In the genomic region with DNA sequence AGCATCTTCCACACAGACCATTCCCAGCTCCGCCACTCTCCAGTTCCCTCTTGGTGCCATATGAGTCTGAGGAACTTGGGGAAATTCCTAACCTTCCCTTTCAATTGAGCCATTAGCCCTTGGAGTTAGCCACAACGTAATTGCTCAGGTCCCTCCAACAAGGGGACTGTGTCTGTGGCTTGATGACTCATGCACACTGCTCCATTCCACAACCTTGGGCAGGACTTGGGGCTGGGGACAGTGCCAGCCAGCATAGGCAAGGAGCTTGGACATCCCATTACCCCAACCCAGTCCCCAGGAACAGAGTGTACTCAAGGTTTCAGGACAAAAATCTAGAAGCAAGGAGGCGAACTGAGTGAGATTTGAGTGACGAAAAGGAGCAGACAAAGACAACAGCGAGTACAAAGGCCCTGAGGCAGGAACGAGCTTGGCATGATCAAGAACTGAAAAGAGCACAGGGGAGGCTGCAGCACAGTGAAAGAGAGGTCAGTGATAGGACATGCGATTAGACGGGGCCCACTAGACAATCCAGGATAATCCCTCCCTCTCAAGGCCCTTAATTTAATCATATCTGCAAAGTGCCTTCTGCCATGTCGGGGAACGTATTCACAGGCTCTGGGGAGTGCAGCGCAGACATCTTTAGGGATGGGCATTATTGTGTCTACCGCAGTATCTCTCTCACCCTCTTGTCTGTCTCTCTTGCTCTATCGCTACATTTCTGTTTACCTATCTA, we compare ENCODE assay signal across 14 cellular contexts. TPM values are rescaled to one million over a fixed set of nuclear protein-coding genes. Genes with fewer than 3 reads are reported as not detected.
DNase-seq lines count a peak whose midpoint lies in the region; ATAC-seq and TF ChIP-seq lines count a peak whose summit lies in the region.
"Had no signal": no experiment of that assay in that cellular context is flagged by ENCODE, and none has a peak within 500 bp of the region (broad histone marks: within the 10 kb centered on the region; RNA-seq: fewer than 3 reads in every experiment).

No MANE protein-coding gene starts in this region.

- H3K9me3 Mint-ChIP-seq in activated T-helper 2 cell treated with anti-CD3 and anti-CD28 coated beads, Interferon-gamma antibody, Interleukin-2, Interleukin-4, amounts not matched to agents 10 μg/mL and 5 μg/mL and 100 μg/mL, durations not matched to agents 14 hours and 24 hours and 36 hours: no peaks in the 10 kb centered on the region
- no peaks in the 10 kb centered on the region for H3K9me3 Mint-ChIP-seq in activated T-cell treated with anti-CD3 and anti-CD28 coated beads, Interleukin-2, amount 50 U/mL, for 72 hours
- H3K9me3 Mint-ChIP-seq: CD14-positive monocyte; naive thymus-derived CD8-positive, alpha-beta T cell had no signal

- no peaks in the 10 kb centered on the region for H3K36me3 ChIP-seq in BE2C
- H3K36me3 ChIP-seq: tibial artery had no signal

- H3K27me3 ChIP-seq in BE2C: no peaks in the 10 kb centered on the region
- H3K27me3 ChIP-seq: tibial artery had no signal

- intact Hi-C loops in activated T-helper 2 cell treated with anti-CD3 and anti-CD28 coated beads, Interferon-gamma antibody, Interleukin-2, Interleukin-4, amounts not matched to agents 10 μg/mL and 5 μg/mL and 100 μg/mL, durations not matched to agents 14 hours and 24 hours and 36 hours (cut with micrococcal nuclease): no loop called here

- H3K4me1 ChIP-seq in BE2C: peaks cover 5% of the 10 kb centered on the region

- H3K9me3 ChIP-seq in BE2C: no peaks in the 10 kb centered on the region
- H3K9me3 ChIP-seq: tibial artery had no signal

- peak overlapping the region; percentile 69 for H3K27ac Mint-ChIP-seq in activated T-helper 2 cell treated with anti-CD3 and anti-CD28 coated beads, Interferon-gamma antibody, Interleukin-2, Interleukin-4, amounts not matched to agents 10 μg/mL and 5 μg/mL and 100 μg/mL, durations not matched to agents 14 hours and 24 hours and 36 hours
- H3K27ac Mint-ChIP-seq in activated T-cell treated with anti-CD3 and anti-CD28 coated beads, Interleukin-2, amount 50 U/mL, for 72 hours: no peak overlapping the region
- H3K27ac Mint-ChIP-seq: CD14-positive monocyte had no signal

- TF ChIP-seq RAD21 in Ishikawa (IDR thresholded peaks at IDR 0.05; ENCODE audit: low read depth): no peak; the same call in 1 of the 2 replicates

- H3K4me3 Mint-ChIP-seq in activated T-helper 2 cell treated with anti-CD3 and anti-CD28 coated beads, Interferon-gamma antibody, Interleukin-2, Interleukin-4, amounts not matched to agents 10 μg/mL and 5 μg/mL and 100 μg/mL, durations not matched to agents 14 hours and 24 hours and 36 hours (ENCODE audit: low read depth): no peak overlapping the region
- no peak overlapping the region for H3K4me3 Mint-ChIP-seq in activated T-cell treated with anti-CD3 and anti-CD28 coated beads, Interleukin-2, amount 50 U/mL, for 72 hours
- H3K4me3 Mint-ChIP-seq: CD14-positive monocyte; naive thymus-derived CD8-positive, alpha-beta T cell; T-helper 17 cell had no signal

- no peaks in the 10 kb centered on the region for H3K36me3 Mint-ChIP-seq in activated T-helper 2 cell treated with anti-CD3 and anti-CD28 coated beads, Interferon-gamma antibody, Interleukin-2, Interleukin-4, amounts not matched to agents 10 μg/mL and 5 μg/mL and 100 μg/mL, durations not matched to agents 14 hours and 24 hours and 36 hours (ENCODE audit: low read depth)
- H3K36me3 Mint-ChIP-seq in activated T-cell treated with anti-CD3 and anti-CD28 coated beads, Interleukin-2, amount 50 U/mL, for 72 hours (ENCODE audit: insufficient read depth in 2 of 2): no peaks in the 10 kb centered on the region
- H3K36me3 Mint-ChIP-seq: CD14-positive monocyte; naive thymus-derived CD8-positive, alpha-beta T cell had no signal

- no peak overlapping the region; the same call in 1 of the 2 replicates for H3K4me3 ChIP-seq in BE2C (ENCODE audit: low read depth, low read length)
- H3K4me3 ChIP-seq: tibial artery had no signal

- no peak for TF ChIP-seq EP300 in Ishikawa (IDR thresholded peaks at IDR 0.05; ENCODE audit: borderline replicate concordance)

- no peak for TF ChIP-seq CTCF in BE2C (IDR thresholded peaks at IDR 0.05; ENCODE audit: low read depth, low read length)

- ATAC-seq in GM21723 (IDR thresholded peaks at IDR 0.05; ENCODE audit: unreplicated experiment) (no peak), HG02840 (IDR thresholded peaks at IDR 0.05; ENCODE audit: low FRiP score, unreplicated experiment) (no peak)
- ATAC-seq in activated T-cell treated with anti-CD3 and anti-CD28 coated beads, Interleukin-2, amount 50 U/mL, for 72 hours (replicated peaks in 1 of 2): no peak
- ATAC-seq: naive thymus-derived CD8-positive, alpha-beta T cell; T-helper 17 cell had no signal

- H3K4me1 Mint-ChIP-seq in activated T-helper 2 cell treated with anti-CD3 and anti-CD28 coated beads, Interferon-gamma antibody, Interleukin-2, Interleukin-4, amounts not matched to agents 10 μg/mL and 5 μg/mL and 100 μg/mL, durations not matched to agents 14 hours and 24 hours and 36 hours (ENCODE audit: low read depth): peaks cover 44% of the 10 kb centered on the region
- H3K4me1 Mint-ChIP-seq in activated T-cell treated with anti-CD3 and anti-CD28 coated beads, Interleukin-2, amount 50 U/mL, for 72 hours (ENCODE audit: low read depth): peaks cover 53% of the 10 kb centered on the region

- no peaks in the 10 kb centered on the region for H3K27me3 Mint-ChIP-seq in activated T-helper 2 cell treated with anti-CD3 and anti-CD28 coated beads, Interferon-gamma antibody, Interleukin-2, Interleukin-4, amounts not matched to agents 10 μg/mL and 5 μg/mL and 100 μg/mL, durations not matched to agents 14 hours and 24 hours and 36 hours (ENCODE audit: low read depth)
- H3K27me3 Mint-ChIP-seq in activated T-cell treated with anti-CD3 and anti-CD28 coated beads, Interleukin-2, amount 50 U/mL, for 72 hours (ENCODE audit: low read depth): no peaks in the 10 kb centered on the region
- H3K27me3 Mint-ChIP-seq: naive thymus-derived CD8-positive, alpha-beta T cell; T-helper 17 cell had no signal

- DNase-seq in BE2C (peak; percentile 66), kidney glomerular epithelial cell (lab: John Stamatoyannopoulos, UW) (peak; percentile 12), NCI-H510A treated with DMSO at 0.1 percent for 48 hours (lab: John Stamatoyannopoulos, UW) (no peak)
- no peak for DNase-seq in activated T-helper 2 cell treated with anti-CD3 and anti-CD28 coated beads, Interferon-gamma antibody, Interleukin-2, Interleukin-4, amounts not matched to agents 10 μg/mL and 5 μg/mL and 100 μg/mL, durations not matched to agents 14 hours and 24 hours and 36 hours (ENCODE audit: low spot score)
- no peak for DNase-seq in activated T-cell treated with anti-CD3 and anti-CD28 coated beads, Interleukin-2, amount 50 U/mL, for 72 hours
- DNase-seq: activated T-cell treated with anti-CD3 and anti-CD28 coated beads for 4 hours; naive thymus-derived CD8-positive, alpha-beta T cell; stimulated activated CD4-positive, alpha-beta T cell treated with anti-CD3 and anti-CD28 coated beads, Interleukin-4, amount 100 ng/mL, for 1 hour; T-helper 17 cell had no signal

TF ChIP-seq in Ishikawa, 13 proteins besides CTCF, POLR2A, EP300 and RAD21:
- TF ChIP-seq FOXM1 (IDR thresholded peaks at IDR 0.05; ENCODE audit: borderline replicate concordance, low read depth): no peak
- TF ChIP-seq, protein P1, sequence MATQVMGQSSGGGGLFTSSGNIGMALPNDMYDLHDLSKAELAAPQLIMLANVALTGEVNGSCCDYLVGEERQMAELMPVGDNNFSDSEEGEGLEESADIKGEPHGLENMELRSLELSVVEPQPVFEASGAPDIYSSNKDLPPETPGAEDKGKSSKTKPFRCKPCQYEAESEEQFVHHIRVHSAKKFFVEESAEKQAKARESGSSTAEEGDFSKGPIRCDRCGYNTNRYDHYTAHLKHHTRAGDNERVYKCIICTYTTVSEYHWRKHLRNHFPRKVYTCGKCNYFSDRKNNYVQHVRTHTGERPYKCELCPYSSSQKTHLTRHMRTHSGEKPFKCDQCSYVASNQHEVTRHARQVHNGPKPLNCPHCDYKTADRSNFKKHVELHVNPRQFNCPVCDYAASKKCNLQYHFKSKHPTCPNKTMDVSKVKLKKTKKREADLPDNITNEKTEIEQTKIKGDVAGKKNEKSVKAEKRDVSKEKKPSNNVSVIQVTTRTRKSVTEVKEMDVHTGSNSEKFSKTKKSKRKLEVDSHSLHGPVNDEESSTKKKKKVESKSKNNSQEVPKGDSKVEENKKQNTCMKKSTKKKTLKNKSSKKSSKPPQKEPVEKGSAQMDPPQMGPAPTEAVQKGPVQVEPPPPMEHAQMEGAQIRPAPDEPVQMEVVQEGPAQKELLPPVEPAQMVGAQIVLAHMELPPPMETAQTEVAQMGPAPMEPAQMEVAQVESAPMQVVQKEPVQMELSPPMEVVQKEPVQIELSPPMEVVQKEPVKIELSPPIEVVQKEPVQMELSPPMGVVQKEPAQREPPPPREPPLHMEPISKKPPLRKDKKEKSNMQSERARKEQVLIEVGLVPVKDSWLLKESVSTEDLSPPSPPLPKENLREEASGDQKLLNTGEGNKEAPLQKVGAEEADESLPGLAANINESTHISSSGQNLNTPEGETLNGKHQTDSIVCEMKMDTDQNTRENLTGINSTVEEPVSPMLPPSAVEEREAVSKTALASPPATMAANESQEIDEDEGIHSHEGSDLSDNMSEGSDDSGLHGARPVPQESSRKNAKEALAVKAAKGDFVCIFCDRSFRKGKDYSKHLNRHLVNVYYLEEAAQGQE (IDR thresholded peaks at IDR 0.05; ENCODE audit: low read depth): 0 out of 2 replicates have a peak, but pooled peaks have one; percentile 21
- TF ChIP-seq TEAD4 (IDR thresholded peaks at IDR 0.05): no peak
- TF ChIP-seq TCF12 (IDR thresholded peaks at IDR 0.05; ENCODE audit: low read depth): 0 out of 2 replicates have a peak, but pooled peaks have one; percentile 36
- TF ChIP-seq CREB1 (IDR thresholded peaks at IDR 0.05; ENCODE audit: low read depth): no peak
- no peak for TF ChIP-seq EGR1 (IDR thresholded peaks at IDR 0.05)
- peak; percentile 37; the same call in 1 of the 2 replicates for TF ChIP-seq NFIC (IDR thresholded peaks at IDR 0.05)
- TF ChIP-seq TAF1 (IDR thresholded peaks at IDR 0.05; ENCODE audit: low read depth): no peak
TF ChIP-seq in Ishikawa: peak in this region for 3.

RNA-seq across cellular contexts. Expression of gene JADE2, which starts 16.0 kb away (rescaled TPM):
- 14.7 TPM for polyA plus RNA-seq in BE2C (2012; ENCODE audit: insufficient read depth, insufficient read length, low read depth)
- total RNA-seq in activated T-helper 2 cell treated with anti-CD3 and anti-CD28 coated beads, Interferon-gamma antibody, Interleukin-2, Interleukin-4, amounts not matched to agents 10 μg/mL and 5 μg/mL and 100 μg/mL, durations not matched to agents 14 hours and 24 hours and 36 hours: 76.8 and 81.2 TPM in 2 replicates
- 10 to 100 TPM; 87.0 to 88.8 TPM for total RNA-seq in activated T-cell treated with anti-CD3 and anti-CD28 coated beads, Interleukin-2, amount 50 U/mL, for 72 hours

Comparison
In these comparisons a context has a peak if more than half of its experiments do, and no peak if none do; other contexts are left out.
1. DNase-seq: peak in BE2C (single experiment) and kidney glomerular epithelial cell (single experiment); none in activated T-helper 2 cell treated with anti-CD3 and anti-CD28 coated beads, Interferon-gamma antibody, Interleukin-2, Interleukin-4, amounts not matched to agents 10 μg/mL and 5 μg/mL and 100 μg/mL, durations not matched to agents 14 hours and 24 hours and 36 hours (single experiment), NCI-H510A treated with DMSO at 0.1 percent for 48 hours (single experiment) and activated T-cell treated with anti-CD3 and anti-CD28 coated beads, Interleukin-2, amount 50 U/mL, for 72 hours (0 of 2).